ENCODE assay signal across 8 cellular contexts in the genomic region with DNA sequence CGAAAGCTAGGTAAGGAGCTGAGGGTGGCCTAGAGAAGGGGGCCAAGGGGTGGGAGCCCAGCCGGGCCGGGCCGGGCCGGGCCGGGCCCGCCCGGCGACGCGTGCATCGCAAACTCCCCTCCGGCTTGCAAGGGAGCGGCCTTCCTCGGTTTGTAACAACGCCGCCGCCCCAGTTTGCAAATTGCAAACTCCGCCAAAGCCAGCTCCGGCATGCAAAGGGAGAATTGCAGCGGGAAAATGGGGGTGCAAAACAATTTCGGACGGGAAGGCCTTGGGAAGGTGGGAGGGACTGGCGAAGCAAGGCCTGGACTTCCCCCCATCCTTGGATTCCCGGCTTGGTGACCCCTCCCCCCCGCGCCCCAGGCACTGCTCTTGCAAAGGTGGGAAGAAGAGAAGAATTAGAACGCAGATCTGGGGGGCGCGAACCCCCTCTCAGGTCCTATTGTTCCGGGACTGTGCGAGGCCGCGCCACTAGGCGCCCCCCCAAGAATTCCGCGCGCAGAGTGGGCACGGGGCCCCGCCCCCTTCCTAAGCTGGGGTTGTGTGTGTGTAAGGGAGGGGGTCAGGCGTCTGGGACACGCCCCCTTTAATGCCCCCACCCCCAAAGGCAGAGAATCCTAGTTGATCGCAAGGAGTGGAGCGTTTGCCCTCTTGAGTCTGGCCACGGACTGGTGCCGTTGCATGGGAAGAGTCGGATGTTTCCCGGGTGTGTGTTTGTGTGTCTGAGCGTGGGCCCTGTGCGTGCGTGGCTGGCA. TPM values are rescaled to one million over a fixed set of nuclear protein-coding genes. Genes with fewer than 3 reads are reported as not detected.
DNase-seq lines count a peak whose midpoint lies in the region; ATAC-seq, FAIRE-seq and TF ChIP-seq lines count a peak whose summit lies in the region.

No MANE protein-coding gene starts in this region.

- H2BK15ac ChIP-seq in neuronal stem cell (ENCODE audit: low read length) = peak overlapping the region; percentile 94

- H3K4me3 Mint-ChIP-seq in activated T-helper 1 cell treated with anti-CD3 and anti-CD28 coated beads, Interleukin-12 subunit alpha, Interleukin-12 subunit beta, Interleukin-2, Interleukin-4 antibody, amounts not matched to agents 30 ng/mL and 10 ng/mL and 1 ng/mL, durations not matched to agents 14 hours and 24 hours and 36 hours = peak overlapping the region; percentile 88

- DNase-seq in GM12891 (ENCODE audit: insufficient read length, low spot score) (no peak), NCI-H82 (lab: John Stamatoyannopoulos, UW) (peak; percentile 77), fibroblast of villous mesenchyme (ENCODE audit: low read depth) (peak; percentile 35), neuronal stem cell (ENCODE audit: low spot score) (no peak)
- DNase-seq in activated T-helper 1 cell treated with anti-CD3 and anti-CD28 coated beads, Interleukin-12 subunit alpha, Interleukin-12 subunit beta, Interleukin-2, Interleukin-4 antibody, amounts not matched to agents 30 ng/mL and 10 ng/mL and 1 ng/mL, durations not matched to agents 14 hours and 24 hours and 36 hours (ENCODE audit: low spot score) = no peak

- FAIRE-seq in GM12891 (lab: Jason Lieb, UNC) = peak; percentile 28

- peak overlapping the region; percentile 95 for H3K27ac Mint-ChIP-seq in activated T-helper 1 cell treated with anti-CD3 and anti-CD28 coated beads, Interleukin-12 subunit alpha, Interleukin-12 subunit beta, Interleukin-2, Interleukin-4 antibody, amounts not matched to agents 30 ng/mL and 10 ng/mL and 1 ng/mL, durations not matched to agents 14 hours and 24 hours and 36 hours

- H3K4ac ChIP-seq in neuronal stem cell (ENCODE audit: low read length) = peak overlapping the region; percentile 76

- H3K4me2 ChIP-seq in neuronal stem cell (ENCODE audit: insufficient read depth, low read length, poor library complexity, severe bottlenecking) = peak overlapping the region; percentile 96

- H4K8ac ChIP-seq in neuronal stem cell (ENCODE audit: low read depth, low read length) = no peak overlapping the region

- peak overlapping the region; percentile 76 for H2AFZ ChIP-seq in neuronal stem cell (ENCODE audit: low read length)

- H3K23ac ChIP-seq in neuronal stem cell (ENCODE audit: low read depth, low read length, poor library complexity) = peak overlapping the region; percentile 99

- H4K91ac ChIP-seq in neuronal stem cell (ENCODE audit: low read depth, low read length, poor library complexity) = no peak overlapping the region

- H3K36me3 ChIP-seq in neuronal stem cell (replicated peaks in 1 of 2; ENCODE audit: control insufficient read depth in 2 of 2, insufficient read depth in 2 of 2, low read length in 2 of 2) = peaks cover 23 to 30% of the 10 kb centered on the region in 2 donors

- peaks cover 40% of the 10 kb centered on the region for H3K4me1 Mint-ChIP-seq in activated T-helper 1 cell treated with anti-CD3 and anti-CD28 coated beads, Interleukin-12 subunit alpha, Interleukin-12 subunit beta, Interleukin-2, Interleukin-4 antibody, amounts not matched to agents 30 ng/mL and 10 ng/mL and 1 ng/mL, durations not matched to agents 14 hours and 24 hours and 36 hours (ENCODE audit: low read depth)

- H3K4me3 ChIP-seq in fibroblast of villous mesenchyme (ENCODE audit: low read depth, low read length) (peak overlapping the region; percentile 87), neuronal stem cell (ENCODE audit: low read length in 2 of 2) (peak overlapping the region; percentile 98)

- peak overlapping the region; percentile 92 for H2AK5ac ChIP-seq in neuronal stem cell (ENCODE audit: low read depth, low read length)

- WGBS in neuronal stem cell (ENCODE audit: extremely low coverage in 2 of 2, insufficient read length in 2 of 2, insufficient replicate concordance in 1 of 2), 2 donors = no CpG with 5 or more reads among the region's 51 CpGs

- H3K27ac ChIP-seq in 22Rv1 = peak overlapping the region; percentile 98
- H3K27ac ChIP-seq in neuronal stem cell (replicated peaks; ENCODE audit: low read length) = peak overlapping the region; percentile 95

- peak overlapping the region; percentile 63 for H3K14ac ChIP-seq in neuronal stem cell (ENCODE audit: low read length)

- peak overlapping the region; percentile 97 for H3K9ac ChIP-seq in neuronal stem cell (ENCODE audit: low read depth, low read length, poor library complexity)

- no peak for TF ChIP-seq POLR2A in GM12891 (IDR thresholded peaks at IDR 0.05; ENCODE audit: low read depth, low read length)

- H3K79me1 ChIP-seq in neuronal stem cell (ENCODE audit: low read depth, low read length) = peaks cover 34% of the 10 kb centered on the region

- peak overlapping the region; percentile 58 for H2BK12ac ChIP-seq in neuronal stem cell (ENCODE audit: low read length)

- H2BK120ac ChIP-seq in neuronal stem cell (ENCODE audit: low read depth, low read length) = peak overlapping the region; percentile 81

- H3K27me3 ChIP-seq in neuronal stem cell (ENCODE audit: control insufficient read depth in 3 of 3, insufficient read depth in 3 of 3, low read depth in 1 of 3, low read length in 3 of 3) = no peaks in the 10 kb centered on the region

- TF ChIP-seq CTCF in 22Rv1 (IDR thresholded peaks at IDR 0.05) = no peak
- TF ChIP-seq CTCF in fibroblast of villous mesenchyme (IDR thresholded peaks at IDR 0.05; ENCODE audit: insufficient read depth, low read depth, low read length) = no peak

- no peaks in the 10 kb centered on the region for H3K9me3 ChIP-seq in neuronal stem cell (replicated peaks in 1 of 2; ENCODE audit: control insufficient read depth in 2 of 2, insufficient read depth in 1 of 2, low read depth in 1 of 2, low read length in 2 of 2)

- H3K36me3 Mint-ChIP-seq in activated T-helper 1 cell treated with anti-CD3 and anti-CD28 coated beads, Interleukin-12 subunit alpha, Interleukin-12 subunit beta, Interleukin-2, Interleukin-4 antibody, amounts not matched to agents 30 ng/mL and 10 ng/mL and 1 ng/mL, durations not matched to agents 14 hours and 24 hours and 36 hours (ENCODE audit: low read depth) = peaks cover 14% of the 10 kb centered on the region

- intact Hi-C loops in activated T-helper 1 cell treated with anti-CD3 and anti-CD28 coated beads, Interleukin-12 subunit alpha, Interleukin-12 subunit beta, Interleukin-2, Interleukin-4 antibody, amounts not matched to agents 30 ng/mL and 10 ng/mL and 1 ng/mL, durations not matched to agents 14 hours and 24 hours and 36 hours (cut with micrococcal nuclease) = loop anchor here (2.0 to 10.0 kb wide), 4 partner anchors 59 to 473 kb away; a partner anchor contains a TSS

- peaks cover 10% of the 10 kb centered on the region for H3K27me3 Mint-ChIP-seq in activated T-helper 1 cell treated with anti-CD3 and anti-CD28 coated beads, Interleukin-12 subunit alpha, Interleukin-12 subunit beta, Interleukin-2, Interleukin-4 antibody, amounts not matched to agents 30 ng/mL and 10 ng/mL and 1 ng/mL, durations not matched to agents 14 hours and 24 hours and 36 hours (ENCODE audit: insufficient read depth)

- ATAC-seq in GM18909 (IDR thresholded peaks at IDR 0.05; ENCODE audit: poor library complexity, unreplicated experiment) = no peak
- ATAC-seq in GM21390 (IDR thresholded peaks at IDR 0.05; ENCODE audit: unreplicated experiment) = no peak

- H3K4me1 ChIP-seq in neuronal stem cell (ENCODE audit: control insufficient read depth in 2 of 2, insufficient read depth in 1 of 2, low read depth in 1 of 2, low read length in 2 of 2) = peaks cover 8 to 12% of the 10 kb centered on the region in 2 donors

- peak overlapping the region; percentile 97 for H3K18ac ChIP-seq in neuronal stem cell (ENCODE audit: low read length)

- H3K9me3 Mint-ChIP-seq in activated T-helper 1 cell treated with anti-CD3 and anti-CD28 coated beads, Interleukin-12 subunit alpha, Interleukin-12 subunit beta, Interleukin-2, Interleukin-4 antibody, amounts not matched to agents 30 ng/mL and 10 ng/mL and 1 ng/mL, durations not matched to agents 14 hours and 24 hours and 36 hours = no peaks in the 10 kb centered on the region

- peak overlapping the region; percentile 98 for H2BK5ac ChIP-seq in neuronal stem cell (ENCODE audit: low read length)

TF ChIP-seq in GM12891, 5 proteins besides CTCF, POLR2A, EP300 and RAD21 (continues in another document):
- TF ChIP-seq SPI1 (IDR thresholded peaks at IDR 0.05; ENCODE audit: low read depth, low read length) = no peak

RNA-seq across cellular contexts. Expression of a gene that starts 0.9 kb away (rescaled TPM):
- 5.4 TPM for polyA plus RNA-seq in GM12891 (2012; ENCODE audit: low read depth, missing spikeins)
- total RNA-seq in activated T-helper 1 cell treated with anti-CD3 and anti-CD28 coated beads, Interleukin-12 subunit alpha, Interleukin-12 subunit beta, Interleukin-2, Interleukin-4 antibody, amounts not matched to agents 30 ng/mL and 10 ng/mL and 1 ng/mL, durations not matched to agents 14 hours and 24 hours and 36 hours = 32.3 and 34.2 TPM in 2 replicates
- total RNA-seq in fibroblast of villous mesenchyme = 3.0 and 3.9 TPM in 2 replicates
- polyA plus RNA-seq in neuronal stem cell (2013, experiment 1 of 2) = 16.0 TPM
- polyA plus RNA-seq in neuronal stem cell (2013, experiment 2 of 2) = 16.2 TPM

RNA-seq across cellular contexts. Expression of a gene that starts 10.8 kb away (rescaled TPM):
- polyA plus RNA-seq in GM12891 (2012; ENCODE audit: low read depth, missing spikeins) = 1.1 TPM
- 0.59 and 1.2 TPM in 2 replicates for total RNA-seq in activated T-helper 1 cell treated with anti-CD3 and anti-CD28 coated beads, Interleukin-12 subunit alpha, Interleukin-12 subunit beta, Interleukin-2, Interleukin-4 antibody, amounts not matched to agents 30 ng/mL and 10 ng/mL and 1 ng/mL, durations not matched to agents 14 hours and 24 hours and 36 hours
- 0.32 and 0.43 TPM in 2 replicates for total RNA-seq in fibroblast of villous mesenchyme
- polyA plus RNA-seq in neuronal stem cell (2013, experiment 1 of 2) = 0.73 TPM
- polyA plus RNA-seq in neuronal stem cell (2013, experiment 2 of 2) = 1.00 TPM

RNA-seq across cellular contexts. Expression of a gene that starts 11.6 kb away (rescaled TPM):
- 49.2 TPM for polyA plus RNA-seq in GM12891 (2012; ENCODE audit: low read depth, missing spikeins)
- total RNA-seq in activated T-helper 1 cell treated with anti-CD3 and anti-CD28 coated beads, Interleukin-12 subunit alpha, Interleukin-12 subunit beta, Interleukin-2, Interleukin-4 antibody, amounts not matched to agents 30 ng/mL and 10 ng/mL and 1 ng/mL, durations not matched to agents 14 hours and 24 hours and 36 hours = 72.1 and 77.5 TPM in 2 replicates
- 76.9 and 101 TPM in 2 replicates for total RNA-seq in fibroblast of villous mesenchyme
- polyA plus RNA-seq in neuronal stem cell (2013, experiment 1 of 2) = 44.8 TPM
- 45.0 TPM for polyA plus RNA-seq in neuronal stem cell (2013, experiment 2 of 2)

RNA-seq across cellular contexts. Expression of a gene that starts 48.0 kb away (rescaled TPM):
- polyA plus RNA-seq in GM12891 (2012; ENCODE audit: low read depth, missing spikeins) = 3.7 TPM
- 4.4 and 4.7 TPM in 2 replicates for total RNA-seq in activated T-helper 1 cell treated with anti-CD3 and anti-CD28 coated beads, Interleukin-12 subunit alpha, Interleukin-12 subunit beta, Interleukin-2, Interleukin-4 antibody, amounts not matched to agents 30 ng/mL and 10 ng/mL and 1 ng/mL, durations not matched to agents 14 hours and 24 hours and 36 hours
- 43.2 and 44.5 TPM in 2 replicates for total RNA-seq in fibroblast of villous mesenchyme
- 24.4 TPM for polyA plus RNA-seq in neuronal stem cell (2013, experiment 1 of 2)
- polyA plus RNA-seq in neuronal stem cell (2013, experiment 2 of 2) = 23.5 TPM

RNA-seq across cellular contexts. Expression of a gene that starts 50.1 kb away (rescaled TPM):
- 18.5 TPM for polyA plus RNA-seq in GM12891 (2012; ENCODE audit: low read depth, missing spikeins)
- 75.4 and 79.7 TPM in 2 replicates for total RNA-seq in activated T-helper 1 cell treated with anti-CD3 and anti-CD28 coated beads, Interleukin-12 subunit alpha, Interleukin-12 subunit beta, Interleukin-2, Interleukin-4 antibody, amounts not matched to agents 30 ng/mL and 10 ng/mL and 1 ng/mL, durations not matched to agents 14 hours and 24 hours and 36 hours
- total RNA-seq in fibroblast of villous mesenchyme = 17.4 and 18.1 TPM in 2 replicates
- polyA plus RNA-seq in neuronal stem cell (2013, experiment 1 of 2) = 46.4 TPM
- 48.0 TPM for polyA plus RNA-seq in neuronal stem cell (2013, experiment 2 of 2)

Comparison
In these comparisons a context has a peak if more than half of its experiments do, and no peak if none do; other contexts are left out.
1. DNase-seq: peak in NCI-H82 (single experiment) and fibroblast of villous mesenchyme (single experiment); none in GM12891 (single experiment), activated T-helper 1 cell treated with anti-CD3 and anti-CD28 coated beads, Interleukin-12 subunit alpha, Interleukin-12 subunit beta, Interleukin-2, Interleukin-4 antibody, amounts not matched to agents 30 ng/mL and 10 ng/mL and 1 ng/mL, durations not matched to agents 14 hours and 24 hours and 36 hours (single experiment) and neuronal stem cell (single experiment).